ENCODE assay signal across 20 cellular contexts in the genomic region with DNA sequence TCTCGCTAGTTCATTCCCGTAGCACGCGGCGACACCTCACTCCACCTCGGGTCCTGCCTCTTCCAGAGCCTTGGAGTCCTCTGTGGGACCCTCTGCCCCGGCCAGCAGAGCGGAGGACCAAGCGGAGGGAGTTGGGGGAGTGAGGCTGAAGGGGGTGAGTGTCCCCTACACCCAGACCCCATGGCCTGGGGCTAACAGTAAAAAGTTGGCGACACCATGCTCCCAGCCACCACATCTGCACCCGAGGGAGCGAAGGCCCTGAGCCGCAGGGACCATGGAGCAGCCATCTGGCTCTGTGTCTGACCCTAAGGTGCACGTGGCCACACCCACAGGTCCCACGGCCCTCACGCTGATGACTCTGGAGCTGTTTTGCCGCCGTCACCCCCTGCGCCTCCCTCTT.
"Had no signal": no experiment of that assay in that cellular context is flagged by ENCODE, and none has a peak within 500 bp of the region (broad histone marks: within the 10 kb centered on the region; RNA-seq: fewer than 3 reads in every experiment).

No MANE protein-coding gene starts in this region.

- H3K9me3 Mint-ChIP-seq: activated naive CD8-positive, alpha-beta T cell treated with anti-CD3 and anti-CD28 coated beads, Interleukin-2, amount 10 ng/mL, durations not matched to agents 7 days and 5 days; dendritic cell treated with granulocyte-macrophage colony-stimulating factor and Interleukin-4, amounts not matched to agents 40 ng/mL and 50 ng/mL, for 4 days; neural crest cell; stimulated activated naive CD8-positive, alpha-beta T cell treated with anti-CD3 and anti-CD28 coated beads, Interleukin-15, Interleukin-2, amounts not matched to agents 100 ng/mL and 50 ng/mL, for 24 hours; T-cell; T-helper 2 cell treated with Interferon-gamma antibody and Interleukin-4, amounts not matched to agents 5 μg/mL and 100 μg/mL, for 36 hours had no signal

- H3K27ac Mint-ChIP-seq: activated naive CD8-positive, alpha-beta T cell treated with anti-CD3 and anti-CD28 coated beads, Interleukin-2, amount 10 ng/mL, durations not matched to agents 7 days and 5 days; dendritic cell treated with granulocyte-macrophage colony-stimulating factor and Interleukin-4, amounts not matched to agents 40 ng/mL and 50 ng/mL, for 4 days; naive thymus-derived CD4-positive, alpha-beta T cell; stimulated activated naive CD8-positive, alpha-beta T cell treated with anti-CD3 and anti-CD28 coated beads, Interleukin-15, Interleukin-2, amounts not matched to agents 100 ng/mL and 50 ng/mL, for 24 hours; T-cell; T-helper 2 cell treated with Interferon-gamma antibody and Interleukin-4, amounts not matched to agents 5 μg/mL and 100 μg/mL, for 36 hours had no signal

- H3K9me3 ChIP-seq: prostate gland, transverse colon had no signal

- H3K4me3 Mint-ChIP-seq: activated naive CD8-positive, alpha-beta T cell treated with anti-CD3 and anti-CD28 coated beads, Interleukin-2, amount 10 ng/mL, durations not matched to agents 7 days and 5 days; dendritic cell treated with granulocyte-macrophage colony-stimulating factor and Interleukin-4, amounts not matched to agents 40 ng/mL and 50 ng/mL, for 4 days; naive thymus-derived CD4-positive, alpha-beta T cell; neural crest cell; stimulated activated naive CD8-positive, alpha-beta T cell treated with anti-CD3 and anti-CD28 coated beads, Interleukin-15, Interleukin-2, amounts not matched to agents 100 ng/mL and 50 ng/mL, for 24 hours; T-cell; T-helper 2 cell treated with Interferon-gamma antibody and Interleukin-4, amounts not matched to agents 5 μg/mL and 100 μg/mL, for 36 hours had no signal

- H3K4me1 Mint-ChIP-seq: activated naive CD8-positive, alpha-beta T cell treated with anti-CD3 and anti-CD28 coated beads, Interleukin-2, amount 10 ng/mL, durations not matched to agents 7 days and 5 days had no signal

- H3K36me3 Mint-ChIP-seq: activated naive CD8-positive, alpha-beta T cell treated with anti-CD3 and anti-CD28 coated beads, Interleukin-2, amount 10 ng/mL, durations not matched to agents 7 days and 5 days; T-cell had no signal

- H3K27me3 ChIP-seq: foreskin keratinocyte, transverse colon had no signal

- H3K4me3 ChIP-seq: lung, prostate gland, transverse colon had no signal

- ATAC-seq: foreskin keratinocyte; naive thymus-derived CD4-positive, alpha-beta T cell; T-cell had no signal

- H3K27ac ChIP-seq: foreskin keratinocyte, prostate gland, transverse colon, VCaP had no signal

- H3K36me3 ChIP-seq: prostate gland, transverse colon had no signal

- H3K4me1 ChIP-seq: foreskin keratinocyte, prostate gland, transverse colon had no signal

- H3K27me3 Mint-ChIP-seq: activated naive CD8-positive, alpha-beta T cell treated with anti-CD3 and anti-CD28 coated beads, Interleukin-2, amount 10 ng/mL, durations not matched to agents 7 days and 5 days; dendritic cell treated with granulocyte-macrophage colony-stimulating factor and Interleukin-4, amounts not matched to agents 40 ng/mL and 50 ng/mL, for 4 days; naive thymus-derived CD4-positive, alpha-beta T cell; stimulated activated naive CD8-positive, alpha-beta T cell treated with anti-CD3 and anti-CD28 coated beads, Interleukin-15, Interleukin-2, amounts not matched to agents 100 ng/mL and 50 ng/mL, for 24 hours; T-cell had no signal

- DNase-seq: activated CD4-positive, alpha-beta T cell treated with anti-CD3 and anti-CD28 coated beads for 1 hour; activated CD4-positive, alpha-beta T cell treated with anti-CD3 and anti-CD28 coated beads, Interleukin-2, amount 50 U/mL, for 1 hour; activated naive CD4-positive, alpha-beta T cell treated with Interleukin-2 at 50 U/mL for 16 hours; activated T-cell treated with anti-CD3 and anti-CD28 coated beads, Interleukin-2, amount 50 U/mL, for 1 hour; amniotic stem cell; effector CD4-positive, alpha-beta T cell; erythroblast; foreskin keratinocyte; naive thymus-derived CD4-positive, alpha-beta T cell; stimulated activated CD4-positive, alpha-beta T cell treated with anti-CD3 and anti-CD28 coated beads, Interleukin-12 subunit alpha, Interleukin-12 subunit beta, amount 100 ng/mL, for 4 hours; transverse colon had no signal
